In the genomic region with DNA sequence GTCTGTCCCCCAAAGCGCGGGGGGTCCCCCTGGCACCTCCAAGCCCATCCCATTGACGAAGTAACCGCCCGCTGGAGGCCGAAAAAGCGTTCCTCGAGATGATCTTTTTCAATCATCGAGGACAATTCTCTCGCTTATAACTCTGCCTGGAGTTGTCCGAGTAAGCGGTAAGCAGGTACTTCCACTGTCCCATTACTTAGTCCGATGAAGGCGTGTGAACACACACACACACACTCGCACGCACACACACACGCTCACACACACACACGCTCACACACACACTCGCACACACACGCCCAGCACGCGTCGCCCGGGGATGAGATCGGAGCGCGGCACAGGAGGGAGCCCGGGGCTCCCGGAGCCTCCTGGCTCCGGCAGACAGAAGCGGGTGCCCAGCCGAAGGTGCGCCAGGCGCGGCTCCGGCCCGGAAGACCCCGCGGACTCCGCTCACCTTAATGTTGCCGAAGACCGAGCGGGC, we compare ENCODE assay signal across 8 cellular contexts. TPM values are rescaled to one million over a fixed set of nuclear protein-coding genes. Genes with fewer than 3 reads are reported as not detected.
A peak's percentile ranks its signal among the peaks of the same experiment; 100 is the strongest.
DNase-seq lines count a peak whose midpoint lies in the region; TF ChIP-seq lines count a peak whose summit lies in the region.

No MANE protein-coding gene starts in this region.

- no peaks in the 10 kb centered on the region for H4K20me1 ChIP-seq in Karpas-422 (ENCODE audit: insufficient read depth, low read depth, low read length)

- H3K4me2 ChIP-seq in mesendoderm (ENCODE audit: low read length) (peak overlapping the region; percentile 25), Karpas-422 (ENCODE audit: low read depth, low read length, poor library complexity, severe bottlenecking) (no peak overlapping the region)

- H3K27ac ChIP-seq in HUES6 (ENCODE audit: low read depth, low read length) (no peak overlapping the region), coronary artery (peak overlapping the region in 1 of 2 donors; percentile 23), mesendoderm (ENCODE audit: low read depth, low read length) (peak overlapping the region; percentile 15), vagina (peak overlapping the region; percentile 68), Karpas-422 (ENCODE audit: low read length) (no peak overlapping the region)

- no peak overlapping the region for H2AFZ ChIP-seq in Karpas-422 (ENCODE audit: low read length)

- no peak for TF ChIP-seq POLR2A in vagina (IDR thresholded peaks at IDR 0.05)

- no peak overlapping the region for H4K8ac ChIP-seq in mesendoderm (ENCODE audit: low read depth, low read length)

- H2BK5ac ChIP-seq in mesendoderm (ENCODE audit: low read length): peak overlapping the region; percentile 73

- intact Hi-C loops in vagina (cut with DNase I): no loop called here

- peak overlapping the region; percentile 47 for H3K4ac ChIP-seq in mesendoderm (ENCODE audit: low read depth, low read length)

- H2BK120ac ChIP-seq in mesendoderm (ENCODE audit: low read depth, low read length): no peak overlapping the region

- H3K9ac ChIP-seq in HUES6 (ENCODE audit: low read length) (peak overlapping the region; percentile 65), mesendoderm (ENCODE audit: low read length) (peak overlapping the region; percentile 70), Karpas-422 (ENCODE audit: low read length) (no peak overlapping the region)

- H3K9me3 ChIP-seq in HUES6 (ENCODE audit: control insufficient read depth, insufficient read depth, low read depth, low read length) (no peaks in the 10 kb centered on the region), vagina (no peaks in the 10 kb centered on the region), Karpas-422 (ENCODE audit: low read length) (no peaks in the 10 kb centered on the region)

- peak; percentile 28 for DNase-seq in AG08395 (ENCODE audit: low spot score)
- no peak for DNase-seq in coronary artery (ENCODE audit: low spot score)
- peak; percentile 46 for DNase-seq in mesendoderm
- DNase-seq in vagina (ENCODE audit: extremely low spot score in 2 of 2): peak in 1 of 2 donors; percentile 62
- DNase-seq in Karpas-422: no peak
- DNase-seq in KG1 (lab: John Stamatoyannopoulos, UW): no peak
- DNase-seq in activated CD4-positive, alpha-beta T cell treated with anti-CD3 and anti-CD28 coated beads, Interleukin-2, amount 50 U/mL, for 48 hours: no peak

- H4K5ac ChIP-seq in mesendoderm (ENCODE audit: low read length): no peak overlapping the region

- H3K4me1 ChIP-seq in HUES6 (ENCODE audit: control insufficient read depth, insufficient read depth, low read length) (peaks cover 9% of the 10 kb centered on the region), mesendoderm (ENCODE audit: control insufficient read depth, low read depth, low read length) (peaks cover 7% of the 10 kb centered on the region), vagina (peaks cover 20% of the 10 kb centered on the region), Karpas-422 (ENCODE audit: low read length) (no peaks in the 10 kb centered on the region)

- no CpG with 5 or more reads among the region's 43 CpGs for WGBS in mesendoderm (ENCODE audit: extremely low coverage, insufficient coverage, low lambda C conversion rate)

- H3K18ac ChIP-seq in mesendoderm (ENCODE audit: low read length): peak overlapping the region; percentile 81

- TF ChIP-seq CTCF in coronary artery (IDR thresholded peaks at IDR 0.05): no peak
- TF ChIP-seq CTCF in vagina (IDR thresholded peaks at IDR 0.05): no peak

- H3K27me3 ChIP-seq in HUES6 (ENCODE audit: control insufficient read depth, insufficient read depth, low read length) (peaks cover 45% of the 10 kb centered on the region), mesendoderm (ENCODE audit: insufficient read depth, low read length, poor library complexity) (no peaks in the 10 kb centered on the region), vagina (no peaks in the 10 kb centered on the region), Karpas-422 (ENCODE audit: low read length) (no peaks in the 10 kb centered on the region)

- peaks cover 9% of the 10 kb centered on the region for H3K79me2 ChIP-seq in mesendoderm (ENCODE audit: control insufficient read depth, insufficient read depth, low read length)
- H3K79me2 ChIP-seq in Karpas-422 (ENCODE audit: low read length): no peaks in the 10 kb centered on the region

- H3K4me3 ChIP-seq in HUES6 (ENCODE audit: low read depth, low read length) (peak overlapping the region; percentile 73), coronary artery (peak overlapping the region; percentile 72), mesendoderm (ENCODE audit: low read length) (peak overlapping the region; percentile 34), vagina (peak overlapping the region; percentile 52 to 61), Karpas-422 (ENCODE audit: low read length) (no peak overlapping the region)

- H2BK15ac ChIP-seq in mesendoderm (replicated peaks; ENCODE audit: low read depth): no peak overlapping the region

- peak overlapping the region; percentile 50 for H3K23ac ChIP-seq in mesendoderm (ENCODE audit: low read length)

- H3K56ac ChIP-seq in mesendoderm (ENCODE audit: low read length): peak overlapping the region; percentile 93

- peaks cover 3% of the 10 kb centered on the region for H3K79me1 ChIP-seq in mesendoderm (ENCODE audit: low read length)

- no peaks in the 10 kb centered on the region for H3K36me3 ChIP-seq in HUES6 (ENCODE audit: control insufficient read depth, insufficient read depth, low read length)
- no peaks in the 10 kb centered on the region for H3K36me3 ChIP-seq in mesendoderm (ENCODE audit: control insufficient read depth, insufficient read depth, low read length)
- no peaks in the 10 kb centered on the region for H3K36me3 ChIP-seq in vagina
- H3K36me3 ChIP-seq in Karpas-422 (ENCODE audit: insufficient read depth, low read length): no peaks in the 10 kb centered on the region

- no peaks in the 10 kb centered on the region for H3K9me2 ChIP-seq in Karpas-422 (replicated peaks; ENCODE audit: insufficient read depth, low read length)

- no peak overlapping the region for H2AK5ac ChIP-seq in mesendoderm (ENCODE audit: low read length)

RNA-seq across cellular contexts. Expression of a gene that starts 0.4 kb away (rescaled TPM):
- polyA plus RNA-seq in mesendoderm (2013, experiment 1 of 2): 8.9 TPM
- 7.1 TPM for polyA plus RNA-seq in mesendoderm (2013, experiment 2 of 2)
- total RNA-seq in vagina: 40.3 TPM
- total RNA-seq in Karpas-422 (2014; rRNA removed; shearing (Covaris generic); ENCODE audit: low replicate concordance): not detected in 2 replicates

Comparison
In these comparisons a context has a peak if more than half of its experiments do, and no peak if none do; other contexts are left out.
1. DNase-seq: peak in AG08395 (single experiment) and mesendoderm (single experiment); none in coronary artery (single experiment), Karpas-422 (single experiment), KG1 (single experiment) and activated CD4-positive, alpha-beta T cell treated with anti-CD3 and anti-CD28 coated beads, Interleukin-2, amount 50 U/mL, for 48 hours (0 of 2).
2. H3K27ac ChIP-seq: peak in mesendoderm (single experiment) and vagina (single experiment); none in HUES6 (single experiment) and Karpas-422 (single experiment).
3. RNA of a gene that starts 0.4 kb away (total RNA-seq): 40.3 TPM in vagina (single experiment); not detected in Karpas-422; every median in the first group is over 10 times any median in the second.